ENCODE assay signal across 18 cellular contexts in the genomic region with DNA sequence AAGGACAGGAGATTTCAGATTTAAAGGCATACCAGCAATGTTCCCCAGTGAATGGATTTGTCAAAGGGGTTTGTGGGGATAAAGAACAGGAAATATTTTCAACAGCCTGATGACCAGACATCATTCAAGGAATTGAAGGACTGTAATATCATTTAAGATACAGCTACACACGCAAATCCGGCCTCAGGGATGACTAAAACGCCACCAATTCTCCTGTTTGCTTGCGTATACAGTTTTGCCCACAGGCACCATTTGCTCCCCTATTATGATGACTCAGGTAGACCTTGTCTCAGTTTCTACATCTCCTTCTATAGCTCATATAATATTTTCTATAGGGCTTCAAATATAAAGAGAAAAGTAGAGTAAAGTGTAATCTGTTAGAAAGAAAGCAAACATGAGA.
"Had no signal": no experiment of that assay in that cellular context is flagged by ENCODE, and none has a peak within 500 bp of the region (broad histone marks: within the 10 kb centered on the region; RNA-seq: fewer than 3 reads in every experiment).

No MANE protein-coding gene starts in this region.

- H3K36me3 ChIP-seq: colonic mucosa, esophagus squamous epithelium, neural progenitor cell, pancreas, tibial nerve had no signal

- DNase-seq: activated CD4-positive, alpha-beta memory T cell treated with anti-CD3 and anti-CD28 coated beads for 36 hours; activated CD4-positive, alpha-beta T cell treated with anti-CD3 and anti-CD28 coated beads for 36 hours; activated CD8-positive, alpha-beta memory T cell treated with anti-CD3 and anti-CD28 coated beads, Interleukin-2, amount 10 ng/mL, durations not matched to agents 7 days and 5 days; activated effector memory CD4-positive, alpha-beta T cell treated with Interleukin-2 at 50 U/mL for 16 hours; activated naive CD4-positive, alpha-beta T cell treated with anti-CD3 and anti-CD28 coated beads, Interleukin-2, amount 50 U/mL, for 16 hours; activated T-cell treated with anti-CD3 and anti-CD28 coated beads, Interleukin-2, amount 50 U/mL, for 24 hours; colonic mucosa; esophagus squamous epithelium; glutamatergic neuron; naive B cell; pancreas; stimulated activated CD4-positive, alpha-beta T cell treated with anti-CD3 and anti-CD28 coated beads, Interleukin-4, amount 100 ng/mL, for 24 hours; stimulated activated naive CD4-positive, alpha-beta T cell; substantia nigra; T-helper 17 cell had no signal

- H3K27ac ChIP-seq: colonic mucosa, neural progenitor cell, pancreas, tibial nerve had no signal

- H3K4me1 ChIP-seq: colonic mucosa, esophagus squamous epithelium, neural progenitor cell, pancreas had no signal

- H3K4me3 ChIP-seq: colonic mucosa, esophagus squamous epithelium, lung, neural progenitor cell, pancreas, tibial nerve had no signal

- H3K9ac ChIP-seq: neural progenitor cell had no signal

- H3K27me3 ChIP-seq: colonic mucosa, esophagus squamous epithelium, neural progenitor cell, pancreas, tibial nerve had no signal

- H3K9me3 ChIP-seq: colonic mucosa, esophagus squamous epithelium, pancreas, tibial nerve had no signal

- ATAC-seq: activated CD4-positive, alpha-beta T cell treated with anti-CD3 and anti-CD28 coated beads for 36 hours; activated CD8-positive, alpha-beta memory T cell treated with anti-CD3 and anti-CD28 coated beads, Interleukin-2, amount 10 ng/mL, durations not matched to agents 7 days and 5 days; pancreas; T-helper 17 cell had no signal
